In the genomic region with DNA sequence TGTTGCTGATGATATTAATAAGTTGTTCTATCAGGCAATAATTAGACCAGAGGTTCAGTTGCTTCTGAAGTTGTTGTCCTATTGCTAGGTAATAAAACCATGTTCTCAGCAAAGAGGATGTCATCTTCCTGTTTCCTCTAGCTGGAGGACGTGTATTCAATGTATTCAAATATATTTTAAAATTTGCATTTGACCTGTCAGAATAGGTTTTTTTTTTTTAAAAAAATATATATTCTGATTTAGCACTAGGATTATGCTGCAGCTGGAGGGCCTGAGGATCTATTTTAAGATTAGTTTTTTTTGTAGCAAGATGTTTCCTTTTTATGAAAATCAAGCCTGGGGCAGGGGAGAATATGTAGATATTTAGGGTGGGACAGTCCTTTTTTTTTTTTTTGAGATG, we compare ENCODE assay signal across 13 cellular contexts.
A peak's percentile ranks its signal among the peaks of the same experiment; 100 is the strongest.
DNase-seq lines count a peak whose midpoint lies in the region; ATAC-seq and TF ChIP-seq lines count a peak whose summit lies in the region.
"Had no signal": no experiment of that assay in that cellular context is flagged by ENCODE, and none has a peak within 500 bp of the region (broad histone marks: within the 10 kb centered on the region; RNA-seq: fewer than 3 reads in every experiment).

No MANE protein-coding gene starts in this region.

- H3K79me2 ChIP-seq in Karpas-422 (ENCODE audit: low read length), result no peaks in the 10 kb centered on the region

- H2AFZ ChIP-seq in Karpas-422 (ENCODE audit: low read length), result no peak overlapping the region
- H2AFZ ChIP-seq: GM23338 had no signal

- no peak overlapping the region for H3K27ac ChIP-seq in Karpas-422 (ENCODE audit: low read length)
- H3K27ac ChIP-seq in heart right ventricle, result peak overlapping the region in 3 of 10 donors; percentile 18 to 34 (median 20)
- H3K27ac ChIP-seq: KMS-11, RWPE1 had no signal

- no peak overlapping the region for H3K9ac ChIP-seq in Karpas-422 (ENCODE audit: low read length)
- H3K9ac ChIP-seq: KMS-11 had no signal

- H3K4me3 ChIP-seq in GM12865 (ENCODE audit: low read depth, low read length), result no peak overlapping the region
- no peak overlapping the region for H3K4me3 ChIP-seq in Karpas-422 (ENCODE audit: low read length)
- no peak overlapping the region for H3K4me3 ChIP-seq in heart right ventricle
- H3K4me3 ChIP-seq: GM23338, MG63 had no signal

- H3K9me3 Mint-ChIP-seq in stimulated activated effector memory CD8-positive, alpha-beta T cell treated with anti-CD3 and anti-CD28 coated beads, Interleukin-12 subunit alpha, Interleukin-12 subunit beta, amount 100 ng/mL, for 72 hours, result no peaks in the 10 kb centered on the region
- H3K9me3 Mint-ChIP-seq: GM23338 had no signal

- TF ChIP-seq CTCF in GM12865 (IDR thresholded peaks at IDR 0.05; ENCODE audit: insufficient read depth, low read depth, low read length, missing control alignments), result no peak
- TF ChIP-seq CTCF in heart right ventricle (IDR thresholded peaks at IDR 0.05), result no peak

- no peaks in the 10 kb centered on the region for H3K9me2 ChIP-seq in Karpas-422 (replicated peaks; ENCODE audit: insufficient read depth, low read length)

- H3K4me1 ChIP-seq in Karpas-422 (ENCODE audit: low read length) (peaks cover 7% of the 10 kb centered on the region), heart right ventricle (peaks cover 6 to 69% (median 47%) of the 10 kb centered on the region in 9 donors)

- H4K20me1 ChIP-seq in Karpas-422 (ENCODE audit: insufficient read depth, low read depth, low read length), result no peaks in the 10 kb centered on the region

- H3K36me3 ChIP-seq in Karpas-422 (ENCODE audit: insufficient read depth, low read length) (no peaks in the 10 kb centered on the region), heart right ventricle (no peaks in the 10 kb centered on the region)
- H3K36me3 ChIP-seq: MG63 had no signal

- H3K27me3 ChIP-seq in Karpas-422 (ENCODE audit: low read length) (no peaks in the 10 kb centered on the region), heart right ventricle (no peaks in the 10 kb centered on the region)
- H3K27me3 ChIP-seq: MG63 had no signal

- H3K4me1 Mint-ChIP-seq in stimulated activated effector memory CD8-positive, alpha-beta T cell treated with anti-CD3 and anti-CD28 coated beads, Interleukin-12 subunit alpha, Interleukin-12 subunit beta, amount 100 ng/mL, for 72 hours, result no peaks in the 10 kb centered on the region

- WGBS in heart right ventricle, 2 donors, result 58 to 64% methylated on average over 1 of the region's 1 CpG

- no peaks in the 10 kb centered on the region for H3K9me3 ChIP-seq in Karpas-422 (ENCODE audit: low read length)
- H3K9me3 ChIP-seq in heart right ventricle, result no peaks in the 10 kb centered on the region

- no peak overlapping the region for H3K4me3 Mint-ChIP-seq in stimulated activated effector memory CD8-positive, alpha-beta T cell treated with anti-CD3 and anti-CD28 coated beads, Interleukin-12 subunit alpha, Interleukin-12 subunit beta, amount 100 ng/mL, for 72 hours
- H3K4me3 Mint-ChIP-seq: GM23338 had no signal

- ATAC-seq in sciatic nerve (peak; percentile 9), heart right ventricle (no peak)
- no peak for ATAC-seq in stimulated activated effector memory CD8-positive, alpha-beta T cell treated with anti-CD3 and anti-CD28 coated beads, Interleukin-12 subunit alpha, Interleukin-12 subunit beta, amount 100 ng/mL, for 72 hours
- ATAC-seq: GM23338 had no signal

- peak; percentile 37 for DNase-seq in GM12865 (ENCODE audit: low read depth)
- peak; percentile 47 for DNase-seq in Karpas-422
- DNase-seq in dermis blood vessel endothelial cell, result peak; percentile 50
- DNase-seq in sciatic nerve (ENCODE audit: low spot score), result no peak
- DNase-seq in HT-29 (ENCODE audit: low spot score), result no peak
- DNase-seq in stimulated activated effector memory CD8-positive, alpha-beta T cell treated with anti-CD3 and anti-CD28 coated beads, Interleukin-12 subunit alpha, Interleukin-12 subunit beta, amount 100 ng/mL, for 72 hours (ENCODE audit: low spot score in 2 of 2), result no peak
- DNase-seq in heart right ventricle, result no peak
- DNase-seq: MG63, NCI-H2029, NCI-H524 had no signal

- H3K4me2 ChIP-seq in Karpas-422 (ENCODE audit: low read depth, low read length, poor library complexity, severe bottlenecking), result no peak overlapping the region
- H3K4me2 ChIP-seq: GM23338, KMS-11 had no signal

- intact Hi-C loops in sciatic nerve (cut with DNase I) (no loop called here), heart right ventricle (cut with DNase I) (loop anchor here in 4 of 10 donors (5.0 to 10.0 kb wide), 3 partner anchors 101 to 209 kb away; no protein-coding TSS in a partner anchor)

- H3K27ac Mint-ChIP-seq in stimulated activated effector memory CD8-positive, alpha-beta T cell treated with anti-CD3 and anti-CD28 coated beads, Interleukin-12 subunit alpha, Interleukin-12 subunit beta, amount 100 ng/mL, for 72 hours, result no peak overlapping the region
- H3K27ac Mint-ChIP-seq: GM23338 had no signal

- no peaks in the 10 kb centered on the region for H3K36me3 Mint-ChIP-seq in stimulated activated effector memory CD8-positive, alpha-beta T cell treated with anti-CD3 and anti-CD28 coated beads, Interleukin-12 subunit alpha, Interleukin-12 subunit beta, amount 100 ng/mL, for 72 hours

Comparison
In these comparisons a context has a peak if more than half of its experiments do, and no peak if none do; other contexts are left out.
1. DNase-seq: peak in GM12865 (single experiment), Karpas-422 (single experiment) and dermis blood vessel endothelial cell (single experiment); none in sciatic nerve (single experiment), HT-29 (single experiment), stimulated activated effector memory CD8-positive, alpha-beta T cell treated with anti-CD3 and anti-CD28 coated beads, Interleukin-12 subunit alpha, Interleukin-12 subunit beta, amount 100 ng/mL, for 72 hours (0 of 2) and heart right ventricle (0 of 2).